Comparison of ENCODE assay signal across 8 cellular contexts in genomic region chr1:161440312-161440894, GRCh38.
DNase-seq lines count a peak whose midpoint lies in the region; ATAC-seq and TF ChIP-seq lines count a peak whose summit lies in the region.

No MANE protein-coding gene starts in this region.

- peaks cover 24% of the 10 kb centered on the region for H3K27me3 ChIP-seq in ACC112 (ENCODE audit: insufficient read depth, low read length)

- peak overlapping the region; percentile 84 for H2AFZ ChIP-seq in ACC112 (ENCODE audit: low read length, unreplicated experiment)

- peak; percentile 70 for TF ChIP-seq CTCF in GM20000 (IDR thresholded peaks at IDR 0.05; ENCODE audit: extremely low read depth, missing control alignments)

- peak overlapping the region; percentile 42; the same call in 1 of the 2 replicates for H3K27ac ChIP-seq in ACC112 (ENCODE audit: low read depth, low read length)

- DNase-seq in GM20000 (ENCODE audit: low spot score): peak; percentile 93
- DNase-seq in RPMI8226: peak; percentile 90
- DNase-seq in astrocyte of the hippocampus (ENCODE audit: low read depth, low spot score): peak; percentile 77
- peak; percentile 79 for DNase-seq in iPS-NIHi7 (ENCODE audit: extremely low spot score)
- DNase-seq in stimulated activated CD4-positive, alpha-beta T cell treated with anti-CD3 and anti-CD28 coated beads, Interleukin-1b, Interleukin-23, amount 100 ng/mL, for 24 hours (ENCODE audit: low read depth in 4 of 4, low spot score in 1 of 4): peak; percentile 32 to 62 (median 42)
- DNase-seq in Kasumi-1 (lab: John Stamatoyannopoulos, UW): no peak

- H3K79me2 ChIP-seq in ACC112 (ENCODE audit: control insufficient read depth, insufficient read depth, low read length, unreplicated experiment): no peaks in the 10 kb centered on the region

- H3K4me3 ChIP-seq in ACC112 (ENCODE audit: low read depth, low read length): peak overlapping the region; percentile 74

- H3K4me1 ChIP-seq in ACC112 (ENCODE audit: control insufficient read depth, insufficient read depth, low read length, unreplicated experiment): peaks cover 5% of the 10 kb centered on the region

- ATAC-seq in HG02973 (IDR thresholded peaks at IDR 0.05; ENCODE audit: unreplicated experiment): no peak

- no peaks in the 10 kb centered on the region for H3K36me3 ChIP-seq in ACC112 (ENCODE audit: insufficient read depth, low read length)

Comparison
In these comparisons a context has a peak if more than half of its experiments do, and no peak if none do; other contexts are left out.
1. DNase-seq: peak in GM20000 (single experiment), RPMI8226 (single experiment), astrocyte of the hippocampus (single experiment), iPS-NIHi7 (single experiment) and stimulated activated CD4-positive, alpha-beta T cell treated with anti-CD3 and anti-CD28 coated beads, Interleukin-1b, Interleukin-23, amount 100 ng/mL, for 24 hours (4 of 4); none in Kasumi-1 (0 of 2).